1 cellular context compared by ENCODE assay signal in the genomic region with DNA sequence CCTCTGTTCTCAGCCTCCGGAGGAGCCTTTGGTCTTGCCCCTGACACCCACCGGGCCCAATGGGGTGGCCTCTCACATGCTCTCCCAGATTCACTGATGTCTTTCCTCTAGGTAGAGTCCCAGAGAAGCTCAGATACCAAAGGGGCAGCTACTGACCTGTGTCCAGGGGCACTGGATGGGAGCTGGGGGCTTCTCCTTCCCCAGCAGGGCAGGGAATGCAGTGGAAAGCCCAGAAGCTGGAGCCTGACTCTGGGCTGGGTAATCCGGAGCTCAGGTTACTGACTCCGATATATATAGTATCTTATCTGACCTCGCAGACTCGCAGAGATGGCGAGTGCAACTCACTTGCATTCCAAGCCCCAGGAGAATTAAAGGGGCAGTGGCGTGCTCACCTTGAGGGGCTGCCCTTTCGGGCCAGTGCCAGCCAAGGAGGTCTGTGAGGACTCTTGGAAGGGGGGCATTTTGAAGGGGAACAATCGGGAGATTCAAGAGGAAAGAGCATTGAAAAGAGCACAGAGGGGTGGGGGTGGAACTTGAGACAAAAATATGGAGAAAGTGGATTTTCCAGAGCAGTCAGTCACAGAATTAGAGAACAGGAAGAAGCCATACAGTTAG.
TF ChIP-seq lines count a peak whose summit lies in the region.

No MANE protein-coding gene starts in this region.

TF ChIP-seq in HEK293, 187 proteins besides CTCF, POLR2A, EP300 and RAD21:
- TF ChIP-seq ZNF302 (tag by site-specific recombination; IDR thresholded peaks at IDR 0.05; ENCODE audit: low read depth) (no peak), ZIC2 (tag by site-specific recombination; IDR thresholded peaks at IDR 0.05) (no peak), PRDM1 (tag by site-specific recombination; IDR thresholded peaks at IDR 0.05) (peak; percentile 28; the same call in 1 of the 2 replicates)
